Comparison of ENCODE assay signal across 38 cellular contexts in the genomic region with DNA sequence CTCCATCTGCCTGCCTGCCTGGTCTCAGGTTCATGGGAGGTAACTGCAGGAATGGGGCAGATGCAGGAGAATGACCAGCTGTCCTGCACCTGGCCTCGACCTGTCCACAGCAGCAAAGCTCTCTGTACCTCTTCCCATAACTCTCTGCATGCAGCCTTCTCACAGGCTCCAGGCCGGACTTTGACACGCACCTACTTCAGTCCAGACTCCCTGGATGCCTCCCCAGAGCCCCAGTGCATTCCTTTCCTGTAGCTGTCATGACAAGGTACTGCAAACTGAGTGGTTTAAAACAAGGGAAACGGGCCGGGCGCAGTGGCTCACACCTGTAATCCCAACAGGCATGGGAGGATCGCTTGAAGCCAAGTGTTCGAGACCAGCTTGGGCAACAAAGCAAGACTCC. TPM values are rescaled to one million over a fixed set of nuclear protein-coding genes. Genes with fewer than 3 reads are reported as not detected.
"Had no signal": no experiment of that assay in that cellular context is flagged by ENCODE, and none has a peak within 500 bp of the region (broad histone marks: within the 10 kb centered on the region; RNA-seq: fewer than 3 reads in every experiment).

No MANE protein-coding gene starts in this region.

- H2AFZ ChIP-seq: PC-9 had no signal

- FAIRE-seq: RCC 7860, TTC549 had no signal

- H3K9me3 Mint-ChIP-seq: activated CD4-positive, alpha-beta memory T cell treated with anti-CD3 and anti-CD28 coated beads, Interleukin-2, amount 10 ng/mL, durations not matched to agents 7 days and 5 days; activated naive CD4-positive, alpha-beta T cell treated with anti-CD3 and anti-CD28 coated beads, Interleukin-2, amount 10 ng/mL, durations not matched to agents 7 days and 5 days; activated naive CD8-positive, alpha-beta T cell treated with anti-CD3 and anti-CD28 coated beads, Interleukin-2, amount 50 U/mL, for 24 hours; T-helper 2 cell treated with Interferon-gamma antibody and Interleukin-4, amounts not matched to agents 5 μg/mL and 100 μg/mL, for 36 hours; WTC11 had no signal

- DNase-seq: activated CD4-positive, alpha-beta memory T cell treated with anti-CD3 and anti-CD28 coated beads, Interleukin-2, amount 10 ng/mL, durations not matched to agents 7 days and 5 days; activated CD4-positive, alpha-beta T cell treated with anti-CD3 and anti-CD28 coated beads for 36 hours; activated CD8-positive, alpha-beta memory T cell treated with anti-CD3 and anti-CD28 coated beads for 24 hours; activated CD8-positive, alpha-beta memory T cell treated with anti-CD3 and anti-CD28 coated beads, Interleukin-2, amount 10 ng/mL, durations not matched to agents 7 days and 5 days; activated CD8-positive, alpha-beta memory T cell treated with anti-CD3 and anti-CD28 coated beads, Interleukin-2, amount 50 U/mL, for 48 hours; activated effector memory CD4-positive, alpha-beta T cell treated with Interleukin-2 at 50 U/mL for 16 hours; activated naive CD4-positive, alpha-beta T cell treated with anti-CD3 and anti-CD28 coated beads, Interleukin-2, amount 10 ng/mL, durations not matched to agents 7 days and 5 days; activated naive CD8-positive, alpha-beta T cell treated with anti-CD3 and anti-CD28 coated beads, Interleukin-2, amount 50 U/mL, for 24 hours; activated T-cell treated with anti-CD3 and anti-CD28 coated beads, Interleukin-2, amount 50 U/mL, for 48 hours; anterior cingulate cortex; Karpas-422; KBM-7; NCI-H1105; NCI-H1417 treated with DMSO at 0.1 percent for 48 hours; NCI-H1694 treated with DMSO at 0.1 percent for 48 hours; NCI-H2029; NCI-H345; NCI-H524 treated with DMSO at 0.1 percent for 48 hours; NK-92 treated with Interleukin-12 subunit alpha and Interleukin-12 subunit beta, amount 100 ng/mL, for 24 hours; PC-9; SIG-M5; SW 1271 had no signal

- H3K4me3 ChIP-seq: PC-9 had no signal

- H3K36me3 Mint-ChIP-seq: activated CD8-positive, alpha-beta memory T cell treated with anti-CD3 and anti-CD28 coated beads, Interleukin-2, amount 10 ng/mL, durations not matched to agents 7 days and 5 days; activated naive CD8-positive, alpha-beta T cell; WTC11 had no signal

- H3K27ac ChIP-seq: PC-9, RWPE1 had no signal

- H3K4me3 Mint-ChIP-seq: activated CD4-positive, alpha-beta memory T cell treated with anti-CD3 and anti-CD28 coated beads, Interleukin-2, amount 10 ng/mL, durations not matched to agents 7 days and 5 days; activated CD4-positive, alpha-beta T cell treated with anti-CD3 and anti-CD28 coated beads for 36 hours; activated CD8-positive, alpha-beta memory T cell treated with anti-CD3 and anti-CD28 coated beads, Interleukin-2, amount 10 ng/mL, durations not matched to agents 7 days and 5 days; activated naive CD4-positive, alpha-beta T cell treated with anti-CD3 and anti-CD28 coated beads, Interleukin-2, amount 10 ng/mL, durations not matched to agents 7 days and 5 days; activated naive CD8-positive, alpha-beta T cell; activated naive CD8-positive, alpha-beta T cell treated with anti-CD3 and anti-CD28 coated beads, Interleukin-2, amount 50 U/mL, for 24 hours; IgD-negative memory B cell; T-helper 2 cell treated with Interferon-gamma antibody and Interleukin-4, amounts not matched to agents 5 μg/mL and 100 μg/mL, for 36 hours; WTC11 had no signal

- ATAC-seq: activated CD4-positive, alpha-beta T cell treated with anti-CD3 and anti-CD28 coated beads for 36 hours; activated CD4-positive, CD25-positive, alpha-beta regulatory T cell treated with anti-CD3 and anti-CD28 coated beads, Interleukin-2, amount 50 U/mL, for 24 hours; activated CD8-positive, alpha-beta memory T cell treated with anti-CD3 and anti-CD28 coated beads, Interleukin-2, amount 10 ng/mL, durations not matched to agents 7 days and 5 days; activated naive CD8-positive, alpha-beta T cell treated with anti-CD3 and anti-CD28 coated beads, Interleukin-2, amount 50 U/mL, for 24 hours; Right ventricle myocardium inferior; SK-N-SH treated with all-trans-retinoic acid at 6 μM for 48 hours; WTC11 had no signal

- H3K27ac Mint-ChIP-seq: activated CD4-positive, alpha-beta memory T cell treated with anti-CD3 and anti-CD28 coated beads, Interleukin-2, amount 10 ng/mL, durations not matched to agents 7 days and 5 days; activated CD4-positive, alpha-beta T cell treated with anti-CD3 and anti-CD28 coated beads for 36 hours; activated CD8-positive, alpha-beta memory T cell treated with anti-CD3 and anti-CD28 coated beads, Interleukin-2, amount 10 ng/mL, durations not matched to agents 7 days and 5 days; activated naive CD4-positive, alpha-beta T cell treated with anti-CD3 and anti-CD28 coated beads, Interleukin-2, amount 10 ng/mL, durations not matched to agents 7 days and 5 days; activated naive CD8-positive, alpha-beta T cell; activated naive CD8-positive, alpha-beta T cell treated with anti-CD3 and anti-CD28 coated beads, Interleukin-2, amount 50 U/mL, for 24 hours; T-helper 2 cell treated with Interferon-gamma antibody and Interleukin-4, amounts not matched to agents 5 μg/mL and 100 μg/mL, for 36 hours; WTC11 had no signal

- H3K4me2 ChIP-seq: PC-9 had no signal

- H3K4me1 Mint-ChIP-seq: activated CD4-positive, alpha-beta T cell treated with anti-CD3 and anti-CD28 coated beads for 36 hours; activated naive CD8-positive, alpha-beta T cell treated with anti-CD3 and anti-CD28 coated beads, Interleukin-2, amount 50 U/mL, for 24 hours; WTC11 had no signal

RNA-seq across cellular contexts. Expression of a gene that starts 3.3 kb away (rescaled TPM):
- total RNA-seq: activated CD4-positive, alpha-beta memory T cell treated with anti-CD3 and anti-CD28 coated beads, Interleukin-2, amount 10 ng/mL, durations not matched to agents 7 days and 5 days; activated CD4-positive, alpha-beta T cell treated with anti-CD3 and anti-CD28 coated beads for 36 hours; cardiac septum; MCF 10A; NCI-H460; OCI-LY7; PC-9; Right ventricle myocardium inferior; SK-MEL-5; T-helper 1 cell treated with Interleukin-12 subunit alpha and Interleukin-12 subunit beta and Interleukin-4 antibody, amounts not matched to agents 30 ng/mL and 1 ng/mL, for 36 hours had no signal

RNA-seq across cellular contexts. Expression of a gene that starts 47.2 kb away (rescaled TPM):
- total RNA-seq: activated CD4-positive, alpha-beta memory T cell treated with anti-CD3 and anti-CD28 coated beads, Interleukin-2, amount 10 ng/mL, durations not matched to agents 7 days and 5 days; cardiac septum; MCF 10A; NCI-H460; OCI-LY7; PC-9; Right ventricle myocardium inferior; SK-MEL-5; T-helper 1 cell treated with Interleukin-12 subunit alpha and Interleukin-12 subunit beta and Interleukin-4 antibody, amounts not matched to agents 30 ng/mL and 1 ng/mL, for 36 hours had no signal
